8 cellular contexts compared by ENCODE assay signal in the genomic region with DNA sequence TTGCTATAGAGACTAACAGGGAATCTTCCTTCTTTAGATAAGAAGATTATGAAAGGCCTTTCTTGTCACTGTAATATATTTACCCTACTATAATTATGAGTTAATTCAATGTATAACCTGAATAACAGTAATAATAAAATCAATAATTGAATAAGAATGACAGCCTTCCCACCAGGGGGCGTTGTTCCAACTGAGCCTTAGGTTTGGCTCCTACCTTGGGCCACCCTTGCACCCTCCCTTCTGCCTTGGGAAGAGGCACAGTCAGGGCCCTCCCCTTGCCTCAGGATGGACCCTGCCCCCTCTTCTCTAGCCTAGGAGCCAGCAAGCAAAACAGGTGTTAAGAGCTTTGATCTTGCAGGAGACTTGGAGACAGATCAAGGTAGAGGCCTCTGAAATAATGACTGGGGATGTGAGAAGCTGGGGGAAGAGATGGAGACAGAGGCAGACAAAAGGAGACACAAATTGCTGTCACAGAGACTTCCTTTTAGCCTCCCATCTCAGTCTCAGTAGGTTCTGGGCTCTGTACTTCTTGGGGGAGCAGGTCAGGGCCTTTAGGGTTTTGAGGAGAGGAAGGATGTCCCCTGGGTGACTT. TPM values are rescaled to one million over a fixed set of nuclear protein-coding genes. Genes with fewer than 3 reads are reported as not detected.
DNase-seq lines count a peak whose midpoint lies in the region; ATAC-seq and TF ChIP-seq lines count a peak whose summit lies in the region.

No MANE protein-coding gene starts in this region.

- H2AFZ ChIP-seq in Loucy (ENCODE audit: low read length), result 0 out of 2 replicates have a peak overlapping the region, but pooled peaks have one; percentile 8

- peaks cover 45% of the 10 kb centered on the region for H3K27me3 Mint-ChIP-seq in mesothelial cell of epicardium (ENCODE audit: low read depth)

- H3K36me3 Mint-ChIP-seq in mesothelial cell of epicardium, result no peaks in the 10 kb centered on the region

- ATAC-seq in sciatic nerve, result no peak
- ATAC-seq in HG03039 (IDR thresholded peaks at IDR 0.05; ENCODE audit: unreplicated experiment), result no peak

- no peaks in the 10 kb centered on the region for H3K9me3 Mint-ChIP-seq in mesothelial cell of epicardium

- TF ChIP-seq CTCF in Loucy (conservative IDR thresholded peaks at IDR 0.05; ENCODE audit: low read length) (peak; percentile 84), mesothelial cell of epicardium (IDR thresholded peaks at IDR 0.05; ENCODE audit: unreplicated experiment) (peak; percentile 66)

- no peaks in the 10 kb centered on the region for H4K20me1 ChIP-seq in Loucy (ENCODE audit: insufficient read depth, low read length, poor library complexity, severe bottlenecking)

- peak; percentile 44 for DNase-seq in D341Med (ENCODE audit: low spot score)
- DNase-seq in activated naive CD4-positive, alpha-beta T cell treated with anti-CD3 and anti-CD28 coated beads, Interleukin-2, amount 50 U/mL, for 16 hours, result peak; percentile 30
- no peak for DNase-seq in mesothelial cell of epicardium (ENCODE audit: low spot score in 2 of 2, unreplicated experiment in 2 of 2)
- no peak for DNase-seq in sciatic nerve (ENCODE audit: low spot score)
- DNase-seq in nucleus accumbens (lab: John Stamatoyannopoulos, UW), result no peak
- no peak for DNase-seq in NCI-H1048 (lab: John Stamatoyannopoulos, UW)

- intact Hi-C loops in sciatic nerve (cut with DNase I), result no loop called here

- H3K4me3 ChIP-seq in Loucy (ENCODE audit: low read length, poor library complexity, severe bottlenecking), result no peak overlapping the region

- no peaks in the 10 kb centered on the region for H3K27me3 ChIP-seq in Loucy (ENCODE audit: insufficient read depth, low read length, poor library complexity, severe bottlenecking)

- H3K9me3 ChIP-seq in Loucy (ENCODE audit: insufficient read depth, low read depth, low read length), result no peaks in the 10 kb centered on the region

- H3K9me2 ChIP-seq in Loucy (replicated peaks; ENCODE audit: low read depth, low read length), result no peaks in the 10 kb centered on the region

- no peak overlapping the region for H3K27ac Mint-ChIP-seq in mesothelial cell of epicardium

- no peak overlapping the region for H3K9ac ChIP-seq in Loucy (ENCODE audit: low read depth, low read length, poor library complexity, severe bottlenecking)

- H3K4me3 Mint-ChIP-seq in mesothelial cell of epicardium, result no peak overlapping the region

- H3K4me1 Mint-ChIP-seq in mesothelial cell of epicardium, result no peaks in the 10 kb centered on the region

- H3K79me2 ChIP-seq in Loucy (ENCODE audit: insufficient read depth, low read length), result no peaks in the 10 kb centered on the region

- no peak overlapping the region for H3K4me2 ChIP-seq in Loucy (ENCODE audit: low read depth, low read length, poor library complexity, severe bottlenecking)

- no peaks in the 10 kb centered on the region for H3K36me3 ChIP-seq in Loucy (ENCODE audit: insufficient read depth, low read length)

- peaks cover 7% of the 10 kb centered on the region for H3K4me1 ChIP-seq in Loucy (ENCODE audit: insufficient read depth, low read length, poor library complexity, severe bottlenecking)

- no peaks in the 10 kb centered on the region for H3F3A ChIP-seq in Loucy (ENCODE audit: low read depth)

RNA-seq across cellular contexts. Expression of a gene that starts 40.1 kb away (rescaled TPM):
- not detected in 3 replicates for total RNA-seq in mesothelial cell of epicardium
- not detected for total RNA-seq in sciatic nerve

Comparison
In these comparisons a context has a peak if more than half of its experiments do, and no peak if none do; other contexts are left out.
1. DNase-seq: peak in D341Med (single experiment) and activated naive CD4-positive, alpha-beta T cell treated with anti-CD3 and anti-CD28 coated beads, Interleukin-2, amount 50 U/mL, for 16 hours (single experiment); none in mesothelial cell of epicardium (0 of 2), sciatic nerve (single experiment), nucleus accumbens (0 of 56) and NCI-H1048 (single experiment).